19 cellular contexts compared by ENCODE assay signal in genomic region chr10:70253878-70254765, GRCh38. TPM values are rescaled to one million over a fixed set of nuclear protein-coding genes. Genes with fewer than 3 reads are reported as not detected.
"Had no signal": no experiment of that assay in that cellular context is flagged by ENCODE, and none has a peak within 500 bp of the region (broad histone marks: within the 10 kb centered on the region; RNA-seq: fewer than 3 reads in every experiment).

No MANE protein-coding gene starts in this region.

- H3K27ac ChIP-seq: brain microvascular endothelial cell, heart right ventricle, left ventricle myocardium inferior, parathyroid adenoma, stomach, transverse colon, WERI-Rb-1 had no signal

- H3K9ac ChIP-seq: parathyroid adenoma had no signal

- H3K36me3 Mint-ChIP-seq: activated naive CD4-positive, alpha-beta T cell treated with anti-CD3 and anti-CD28 coated beads, Interleukin-2, amount 50 U/mL, for 72 hours had no signal

- H3K9me3 Mint-ChIP-seq: activated naive CD4-positive, alpha-beta T cell treated with anti-CD3 and anti-CD28 coated beads, Interleukin-2, amount 50 U/mL, for 72 hours; activated T-helper 2 cell treated with anti-CD3 and anti-CD28 coated beads, Interferon-gamma antibody, Interleukin-2, Interleukin-4, amounts not matched to agents 10 μg/mL and 5 μg/mL and 100 μg/mL, durations not matched to agents 14 hours and 24 hours and 36 hours had no signal

- H3K4me1 ChIP-seq: parathyroid adenoma had no signal

- H3K9me3 ChIP-seq: stomach, transverse colon had no signal

- H3K79me2 ChIP-seq: parathyroid adenoma had no signal

- H3K4me3 Mint-ChIP-seq: activated CD8-positive, alpha-beta T cell treated with anti-CD3 and anti-CD28 coated beads, Interleukin-2, amount 10 ng/mL, durations not matched to agents 7 days and 5 days; neural crest cell had no signal

- H3K36me3 ChIP-seq: brain microvascular endothelial cell, heart right ventricle, left ventricle myocardium inferior, stomach, transverse colon, WERI-Rb-1 had no signal

- H3K27ac Mint-ChIP-seq: activated CD8-positive, alpha-beta T cell treated with anti-CD3 and anti-CD28 coated beads, Interleukin-2, amount 10 ng/mL, durations not matched to agents 7 days and 5 days; activated naive CD4-positive, alpha-beta T cell treated with anti-CD3 and anti-CD28 coated beads, Interleukin-2, amount 50 U/mL, for 72 hours; activated T-helper 2 cell treated with anti-CD3 and anti-CD28 coated beads, Interferon-gamma antibody, Interleukin-2, Interleukin-4, amounts not matched to agents 10 μg/mL and 5 μg/mL and 100 μg/mL, durations not matched to agents 14 hours and 24 hours and 36 hours had no signal

- DNase-seq: amniotic stem cell; brain microvascular endothelial cell; effector CD4-positive, alpha-beta T cell; heart right ventricle; islet precursor cell; left ventricle myocardium inferior; retina; stomach; T1000; transverse colon; WERI-Rb-1 had no signal

RNA-seq across cellular contexts. Expression of gene NPFFR1, which starts 29.7 kb away (rescaled TPM):
- total RNA-seq: activated CD8-positive, alpha-beta T cell treated with anti-CD3 and anti-CD28 coated beads, Interleukin-2, amount 10 ng/mL, durations not matched to agents 7 days and 5 days; activated naive CD4-positive, alpha-beta T cell treated with anti-CD3 and anti-CD28 coated beads, Interleukin-2, amount 50 U/mL, for 72 hours; activated T-helper 2 cell treated with anti-CD3 and anti-CD28 coated beads, Interferon-gamma antibody, Interleukin-2, Interleukin-4, amounts not matched to agents 10 μg/mL and 5 μg/mL and 100 μg/mL, durations not matched to agents 14 hours and 24 hours and 36 hours; chondrocyte; endothelial cell of umbilical vein; left ventricle myocardium inferior; mesenteric fat pad; neural crest cell had no signal
- polyA plus RNA-seq: endothelial cell of umbilical vein, heart right ventricle had no signal
